Comparison of ENCODE assay signal across 8 cellular contexts in genomic region chr11:121591405-121592033, GRCh38.
DNase-seq lines count a peak whose midpoint lies in the region; TF ChIP-seq lines count a peak whose summit lies in the region.

No MANE protein-coding gene starts in this region.

- H3K4me1 ChIP-seq in SJSA1 (replicated peaks) = peaks cover 9% of the 10 kb centered on the region
- H3K4me1 ChIP-seq in ovary (ENCODE audit: insufficient read depth) = no peaks in the 10 kb centered on the region
- H3K4me1 ChIP-seq in transverse colon = peaks cover 0 to 13% (median 10%) of the 10 kb centered on the region in 4 donors

- intact Hi-C loops in ovary (cut with DNase I) = loop anchor here in 3 of 4 donors (2.0 to 10.0 kb wide), 6 partner anchors 59 to 274 kb away; partner anchors contain the start of genes SORL1 (in 2 of the 3) and SORL1-AS1 (in 2 of the 3)
- intact Hi-C loops in transverse colon (cut with DNase I; ENCODE audit: low total_unique reads) = loop anchor here (1.0 to 10.0 kb wide), 2 partner anchors 271 to 347 kb away; no protein-coding TSS in a partner anchor

- in situ Hi-C loops in transverse colon (cut with MboI; ENCODE audit: low pct_ligation_motif_present in 1 of 4, low pct_unique_long_range_greater_than_20kb in 1 of 4, low sequenced_read_pairs in 3 of 4) = loop anchor here (5.0 to 10.0 kb wide), 4 partner anchors 269 to 347 kb away; no protein-coding TSS in a partner anchor

- H3K27me3 ChIP-seq in SJSA1 (replicated peaks) (no peaks in the 10 kb centered on the region), ovary (no peaks in the 10 kb centered on the region), transverse colon (no peaks in the 10 kb centered on the region)

- H3K36me3 ChIP-seq in SJSA1 (no peaks in the 10 kb centered on the region), ovary (no peaks in the 10 kb centered on the region), transverse colon (no peaks in the 10 kb centered on the region)

- no peak for TF ChIP-seq EP300 in ovary (IDR thresholded peaks at IDR 0.05)
- TF ChIP-seq EP300 in transverse colon (IDR thresholded peaks at IDR 0.05; ENCODE audit: low read depth) = no peak

- H3K4me3 ChIP-seq in SJSA1 (no peak overlapping the region), ovary (no peak overlapping the region), transverse colon (no peak overlapping the region)

- no peaks in the 10 kb centered on the region for H3K9me3 ChIP-seq in SJSA1 (replicated peaks)
- no peaks in the 10 kb centered on the region for H3K9me3 ChIP-seq in ovary
- no peaks in the 10 kb centered on the region for H3K9me3 ChIP-seq in transverse colon

- peak; percentile 14 for DNase-seq in NK-92 treated with Interleukin-12 subunit alpha and Interleukin-12 subunit beta, amount 100 ng/mL, for 24 hours (lab: John Stamatoyannopoulos, UW)
- DNase-seq in NK-92 (lab: John Stamatoyannopoulos, UW; ENCODE audit: unreplicated experiment) = no peak
- DNase-seq in M059J (ENCODE audit: low read depth) = peak; percentile 76
- DNase-seq in SJSA1 (ENCODE audit: low read depth in 1 of 2, low spot score in 2 of 2) = peak; percentile 31 to 51
- DNase-seq in activated naive CD4-positive, alpha-beta T cell (lab: John Stamatoyannopoulos, UW) = peak; percentile 16 to 49 (median 25)
- peak; percentile 52 for DNase-seq in foreskin melanocyte
- DNase-seq in ovary = peak; percentile 47 to 79 (median 60)
- peak; percentile 73 for DNase-seq in transverse colon

- H3K27ac ChIP-seq in SJSA1 = no peak overlapping the region
- H3K27ac ChIP-seq in ovary = no peak overlapping the region
- H3K27ac ChIP-seq in transverse colon = no peak overlapping the region

- TF ChIP-seq CTCF in ovary (IDR thresholded peaks at IDR 0.05) (peak; percentile 29 to 82 (median 77)), transverse colon (IDR thresholded peaks at IDR 0.05) (peak; percentile 80 to 89 (median 85))

- TF ChIP-seq POLR2A in ovary (IDR thresholded peaks at IDR 0.05) = no peak
- no peak for TF ChIP-seq POLR2A in transverse colon (IDR thresholded peaks at IDR 0.05)

- WGBS in ovary, 3 donors = 16 to 22% (median 16%) methylated on average over 3 of the region's 3 CpGs
- 10% methylated on average over 3 of the region's 3 CpGs; no CpG with 5 or more reads in 1 of the 2 donors for WGBS in transverse colon (ENCODE audit: low coverage in 1 of 2), 2 donors
